In the genomic region with DNA sequence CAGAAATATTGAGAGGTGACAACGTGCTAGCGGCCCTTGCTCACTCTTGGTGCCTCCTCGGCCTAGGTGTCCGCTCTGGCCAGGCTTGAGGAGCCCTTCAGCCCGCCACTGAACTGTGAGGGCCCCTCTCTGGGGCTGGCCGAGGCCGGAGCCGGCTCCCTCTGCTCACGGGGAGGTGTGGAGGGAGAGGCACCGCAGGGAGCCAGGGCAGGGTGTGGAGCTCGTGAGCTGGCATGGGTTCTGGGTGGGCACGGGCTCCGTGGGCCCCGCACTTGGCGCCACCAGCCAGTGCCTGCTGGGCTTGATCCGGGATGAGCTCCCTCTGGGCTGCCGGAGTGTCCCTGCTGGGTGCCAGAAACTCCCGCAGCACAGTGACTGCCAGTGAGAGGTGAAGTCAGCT, we compare ENCODE assay signal across 28 cellular contexts.
"Had no signal": no experiment of that assay in that cellular context is flagged by ENCODE, and none has a peak within 500 bp of the region (broad histone marks: within the 10 kb centered on the region; RNA-seq: fewer than 3 reads in every experiment).

No MANE protein-coding gene starts in this region.

- DNase-seq: naive thymus-derived CD4-positive, alpha-beta T cell; nephron progenitor cell; occipital lobe; ovary; psoas muscle; right lobe of liver; sigmoid colon; small intestine; stimulated activated CD4-positive, alpha-beta T cell treated with anti-CD3 and anti-CD28 coated beads, Interleukin-15, amount 100 ng/mL, for 24 hours; stimulated activated CD4-positive, alpha-beta T cell treated with anti-CD3 and anti-CD28 coated beads, Interleukin-2, amount 100 ng/mL, for 24 hours; stimulated activated CD4-positive, alpha-beta T cell treated with anti-CD3 and anti-CD28 coated beads, Interleukin-2, amount 100 ng/mL, for 48 hours; stimulated activated CD4-positive, alpha-beta T cell treated with anti-CD3 and anti-CD28 coated beads, Interleukin-4, amount 100 ng/mL, for 24 hours; stimulated activated naive B cell treated with anti-CD40 and anti-IgM and Interleukin-4, amounts not matched to agents 10 μg/mL and 1 μg/mL and 100 μg/mL, for 72 hours; stimulated activated naive CD4-positive, alpha-beta T cell treated with Interleukin-2 at 50 U/mL for 16 hours; stomach; thyroid gland; trophoblast cell had no signal

- H3K27ac ChIP-seq: ovary, parathyroid adenoma, psoas muscle, right lobe of liver, sigmoid colon, stomach, thoracic aorta, thyroid gland, tibial nerve, upper lobe of left lung, vagina had no signal

- H3K4me1 ChIP-seq: parathyroid adenoma, psoas muscle, right lobe of liver, sigmoid colon, stomach, thyroid gland, tibial nerve, upper lobe of left lung, vagina had no signal

- H3K4me3 ChIP-seq: ovary, psoas muscle, right lobe of liver, sigmoid colon, stomach, thoracic aorta, thyroid gland, tibial nerve, upper lobe of left lung, vagina had no signal

- H3K27me3 Mint-ChIP-seq: progenitor cell of endocrine pancreas had no signal

- H3K36me3 Mint-ChIP-seq: stimulated activated effector memory CD8-positive, alpha-beta T cell treated with anti-CD3 and anti-CD28 coated beads, Interleukin-12 subunit alpha, Interleukin-12 subunit beta, amount 100 ng/mL, for 72 hours; stimulated activated naive B cell treated with anti-CD40 and anti-IgM and Interleukin-4, amounts not matched to agents 10 μg/mL and 1 μg/mL and 100 μg/mL, for 72 hours had no signal

- ATAC-seq: naive thymus-derived CD4-positive, alpha-beta T cell; natural killer cell treated with Interleukin-12 subunit alpha and Interleukin-12 subunit beta and Interleukin-15 and Interleukin-18, amount 100 ng/mL, for 72 hours; psoas muscle; stimulated activated effector memory CD8-positive, alpha-beta T cell treated with anti-CD3 and anti-CD28 coated beads, Interleukin-12 subunit alpha, Interleukin-12 subunit beta, amount 100 ng/mL, for 72 hours; stimulated activated naive B cell treated with anti-CD40 and anti-IgM and Interleukin-4, amounts not matched to agents 10 μg/mL and 1 μg/mL and 100 μg/mL, for 72 hours had no signal

- H3K9me3 ChIP-seq: ovary, thoracic aorta, thyroid gland, vagina had no signal

- H3K27me3 ChIP-seq: ovary, right lobe of liver, sigmoid colon, stomach, thyroid gland, tibial nerve, upper lobe of left lung, vagina had no signal

- H3K36me3 ChIP-seq: ovary, right lobe of liver, sigmoid colon, stomach, thoracic aorta, thyroid gland, tibial nerve, upper lobe of left lung, vagina had no signal

- H3K4me3 Mint-ChIP-seq: naive thymus-derived CD4-positive, alpha-beta T cell; natural killer cell treated with Interleukin-12 subunit alpha and Interleukin-12 subunit beta and Interleukin-15 and Interleukin-18, amount 100 ng/mL, for 72 hours; nephron progenitor cell; neural crest cell; stimulated activated effector memory CD8-positive, alpha-beta T cell treated with anti-CD3 and anti-CD28 coated beads, Interleukin-12 subunit alpha, Interleukin-12 subunit beta, amount 100 ng/mL, for 72 hours; stimulated activated naive B cell treated with anti-CD40 and anti-IgM and Interleukin-4, amounts not matched to agents 10 μg/mL and 1 μg/mL and 100 μg/mL, for 72 hours; stimulated activated naive CD8-positive, alpha-beta T cell treated with anti-CD3 and anti-CD28 coated beads, Interleukin-15, Interleukin-2, amounts not matched to agents 100 ng/mL and 50 ng/mL, for 24 hours had no signal

- H2AFZ ChIP-seq: parathyroid adenoma had no signal

- H3K4me1 Mint-ChIP-seq: nephron progenitor cell; neural crest cell; stimulated activated effector memory CD8-positive, alpha-beta T cell treated with anti-CD3 and anti-CD28 coated beads, Interleukin-12 subunit alpha, Interleukin-12 subunit beta, amount 100 ng/mL, for 72 hours had no signal

- H3K9ac ChIP-seq: parathyroid adenoma had no signal

- FAIRE-seq: small intestine, urothelium cell line had no signal

- H3K27ac Mint-ChIP-seq: naive thymus-derived CD4-positive, alpha-beta T cell; natural killer cell treated with Interleukin-12 subunit alpha and Interleukin-12 subunit beta and Interleukin-15 and Interleukin-18, amount 100 ng/mL, for 72 hours; nephron progenitor cell; progenitor cell of endocrine pancreas; stimulated activated effector memory CD8-positive, alpha-beta T cell treated with anti-CD3 and anti-CD28 coated beads, Interleukin-12 subunit alpha, Interleukin-12 subunit beta, amount 100 ng/mL, for 72 hours; stimulated activated naive B cell treated with anti-CD40 and anti-IgM and Interleukin-4, amounts not matched to agents 10 μg/mL and 1 μg/mL and 100 μg/mL, for 72 hours; stimulated activated naive CD8-positive, alpha-beta T cell treated with anti-CD3 and anti-CD28 coated beads, Interleukin-15, Interleukin-2, amounts not matched to agents 100 ng/mL and 50 ng/mL, for 24 hours had no signal
